8 cellular contexts compared by ENCODE assay signal in the genomic region with DNA sequence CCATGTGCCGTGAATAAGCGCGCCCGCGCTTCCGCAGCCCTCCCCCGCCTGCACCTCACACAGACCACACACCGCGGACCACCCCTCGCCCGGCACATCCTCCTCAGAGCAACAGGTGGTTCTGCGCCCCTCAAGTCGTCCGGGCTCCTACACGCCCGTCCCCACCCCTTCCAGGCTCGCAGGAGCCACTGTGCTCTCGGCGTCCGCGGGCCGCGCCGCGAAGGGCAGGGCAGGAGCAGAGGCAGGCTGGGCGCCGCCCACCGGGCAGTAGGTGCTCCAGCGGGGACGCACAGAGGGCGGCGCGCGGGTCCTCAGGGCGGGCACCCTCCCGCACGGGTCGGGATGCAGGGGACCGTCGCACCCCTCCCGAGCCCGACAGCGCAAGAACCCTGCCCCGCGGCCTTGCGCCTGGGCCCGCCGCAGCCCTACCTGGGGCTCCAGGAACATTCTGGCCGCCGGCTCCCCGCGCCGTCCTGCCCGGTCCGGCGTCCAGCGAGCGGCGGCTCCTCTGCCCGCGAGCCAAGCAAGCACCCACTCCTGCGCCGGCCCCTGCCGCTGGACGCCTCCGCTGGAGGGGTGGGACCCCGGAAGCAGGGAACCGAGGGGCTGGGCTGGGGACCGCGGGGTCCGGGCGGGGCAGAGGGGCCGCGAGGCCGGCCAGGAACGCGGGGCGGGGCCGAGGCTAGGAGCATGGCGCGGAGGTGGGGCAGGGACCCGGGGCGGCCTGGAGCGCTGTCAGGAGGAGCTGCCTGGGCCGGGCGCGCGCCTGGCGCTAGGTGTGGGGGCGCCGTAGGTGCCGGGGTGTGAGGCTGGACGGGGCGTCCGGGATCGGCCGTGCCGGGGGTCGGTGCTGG. TPM values are rescaled to one million over a fixed set of nuclear protein-coding genes. Genes with fewer than 3 reads are reported as not detected.
DNase-seq lines count a peak whose midpoint lies in the region; ATAC-seq and TF ChIP-seq lines count a peak whose summit lies in the region.

No MANE protein-coding gene starts in this region.

- no peaks in the 10 kb centered on the region for H3K4me1 ChIP-seq in breast epithelium
- H3K4me1 ChIP-seq in thymus (ENCODE audit: control insufficient read depth, insufficient read depth, low read length), result peaks cover 25% of the 10 kb centered on the region
- no peaks in the 10 kb centered on the region for H3K4me1 ChIP-seq in Karpas-422 (ENCODE audit: low read length)

- H3K9me3 ChIP-seq in breast epithelium (no peaks in the 10 kb centered on the region), thymus (ENCODE audit: control insufficient read depth) (no peaks in the 10 kb centered on the region), Karpas-422 (ENCODE audit: low read length) (no peaks in the 10 kb centered on the region)

- TF ChIP-seq POLR2A in breast epithelium (IDR thresholded peaks at IDR 0.05), result no peak

- TF ChIP-seq CTCF in 22Rv1 (IDR thresholded peaks at IDR 0.05) (peak; percentile 58), breast epithelium (IDR thresholded peaks at IDR 0.05) (no peak)

- H3K4me3 Mint-ChIP-seq in T-cell (peak overlapping the region; percentile 79 to 81 (median 80)), memory B cell (peak overlapping the region; percentile 60)

- WGBS in thymus, result 1% methylated on average over 99 of the region's 99 CpGs

- H3K36me3 ChIP-seq in breast epithelium (no peaks in the 10 kb centered on the region), thymus (ENCODE audit: control insufficient read depth, insufficient read depth) (no peaks in the 10 kb centered on the region), Karpas-422 (ENCODE audit: insufficient read depth, low read length) (no peaks in the 10 kb centered on the region)

- intact Hi-C loops in breast epithelium (cut with DNase I; ENCODE audit: low total_unique reads), result no loop called here

- CTCF ChIA-PET in T-cell (lab: Charles Lee), result interaction anchor here in 1 of 2 donors (0.5 kb wide), 1 partner anchor 25 kb away, joined by 4 read pairs; no protein-coding TSS in a partner anchor

- no peak overlapping the region for H3K4me2 ChIP-seq in Karpas-422 (ENCODE audit: low read depth, low read length, poor library complexity, severe bottlenecking)

- H3K9me2 ChIP-seq in Karpas-422 (replicated peaks; ENCODE audit: insufficient read depth, low read length), result no peaks in the 10 kb centered on the region

- H3K4me1 Mint-ChIP-seq in T-cell (peaks cover 25 to 61% (median 39%) of the 10 kb centered on the region in 3 donors), memory B cell (peaks cover 17% of the 10 kb centered on the region)

- no peaks in the 10 kb centered on the region for H3K79me2 ChIP-seq in Karpas-422 (ENCODE audit: low read length)

- no peak overlapping the region for H3K27ac ChIP-seq in 22Rv1
- no peak overlapping the region for H3K27ac ChIP-seq in breast epithelium
- no peak overlapping the region for H3K27ac ChIP-seq in thymus (ENCODE audit: low read depth)
- no peak overlapping the region for H3K27ac ChIP-seq in Karpas-422 (ENCODE audit: low read length)

- H3K9me3 Mint-ChIP-seq in T-cell (no peaks in the 10 kb centered on the region), memory B cell (no peaks in the 10 kb centered on the region)

- H3K27me3 ChIP-seq in breast epithelium (peaks cover 0 to 23% of the 10 kb centered on the region in 2 donors), thymus (ENCODE audit: control insufficient read depth, insufficient read depth) (peaks cover 8% of the 10 kb centered on the region), Karpas-422 (ENCODE audit: low read length) (no peaks in the 10 kb centered on the region)

- POLR2A ChIA-PET in T-cell (lab: Charles Lee), result no interaction called here

- H3K27ac Mint-ChIP-seq in T-cell (peak overlapping the region; percentile 34 to 63), memory B cell (no peak overlapping the region)

- H3K9ac ChIP-seq in Karpas-422 (ENCODE audit: low read length), result no peak overlapping the region

- peaks cover 13 to 15% of the 10 kb centered on the region in 2 donors for H3K27me3 Mint-ChIP-seq in T-cell
- H3K27me3 Mint-ChIP-seq in memory B cell, result peaks cover 21% of the 10 kb centered on the region

- H3K36me3 Mint-ChIP-seq in T-cell, result no peaks in the 10 kb centered on the region
- H3K36me3 Mint-ChIP-seq in memory B cell, result no peaks in the 10 kb centered on the region

- DNase-seq in T-cell (peak in 28 of 34 experiments; percentile 7 to 49 (median 32)), breast epithelium (ENCODE audit: low spot score in 2 of 2) (peak in 1 of 2 donors; percentile 51), memory B cell (ENCODE audit: low spot score in 2 of 2) (no peak), Karpas-422 (no peak), dermis blood vessel endothelial cell (no peak), NCI-H2107 (lab: John Stamatoyannopoulos, UW) (no peak)

- H3K4me3 ChIP-seq in breast epithelium (peak overlapping the region; percentile 15 to 68 (median 62)), thymus (ENCODE audit: low read length) (peak overlapping the region; percentile 41), Karpas-422 (ENCODE audit: low read length) (no peak overlapping the region)

- H2AFZ ChIP-seq in Karpas-422 (ENCODE audit: low read length), result no peak overlapping the region

- peak; percentile 61 to 71 (median 68) for ATAC-seq in T-cell (replicated peaks in 1 of 4)
- ATAC-seq in memory B cell (ENCODE audit: low read depth), result peak; percentile 23

- H4K20me1 ChIP-seq in Karpas-422 (ENCODE audit: insufficient read depth, low read depth, low read length), result no peaks in the 10 kb centered on the region; the same call in 1 of the 2 replicates

RNA-seq across cellular contexts. Expression of a gene that starts 37.4 kb away (rescaled TPM):
- total RNA-seq in T-cell, result 1 to 10 TPM; 2.2 to 6.9 (median 5.6) TPM
- 10 to 100 TPM in 2 of 3 donors, 1 to 10 TPM in 1; 1.1 to 15.8 (median 11.5) TPM for total RNA-seq in breast epithelium
- 1.3 TPM for polyA plus RNA-seq in thymus
- total RNA-seq in Karpas-422 (2014; rRNA removed; shearing (Covaris generic); ENCODE audit: low replicate concordance), result not detected in 2 replicates
- 0.17 and 0.51 TPM in 2 replicates for total RNA-seq in dermis blood vessel endothelial cell

Comparison
In these comparisons a context has a peak if more than half of its experiments do, and no peak if none do; other contexts are left out.
1. DNase-seq: peak in T-cell (28 of 34); none in memory B cell (0 of 2), Karpas-422 (single experiment), dermis blood vessel endothelial cell (single experiment) and NCI-H2107 (single experiment).